ENCODE assay signal across 24 cellular contexts in the genomic region with DNA sequence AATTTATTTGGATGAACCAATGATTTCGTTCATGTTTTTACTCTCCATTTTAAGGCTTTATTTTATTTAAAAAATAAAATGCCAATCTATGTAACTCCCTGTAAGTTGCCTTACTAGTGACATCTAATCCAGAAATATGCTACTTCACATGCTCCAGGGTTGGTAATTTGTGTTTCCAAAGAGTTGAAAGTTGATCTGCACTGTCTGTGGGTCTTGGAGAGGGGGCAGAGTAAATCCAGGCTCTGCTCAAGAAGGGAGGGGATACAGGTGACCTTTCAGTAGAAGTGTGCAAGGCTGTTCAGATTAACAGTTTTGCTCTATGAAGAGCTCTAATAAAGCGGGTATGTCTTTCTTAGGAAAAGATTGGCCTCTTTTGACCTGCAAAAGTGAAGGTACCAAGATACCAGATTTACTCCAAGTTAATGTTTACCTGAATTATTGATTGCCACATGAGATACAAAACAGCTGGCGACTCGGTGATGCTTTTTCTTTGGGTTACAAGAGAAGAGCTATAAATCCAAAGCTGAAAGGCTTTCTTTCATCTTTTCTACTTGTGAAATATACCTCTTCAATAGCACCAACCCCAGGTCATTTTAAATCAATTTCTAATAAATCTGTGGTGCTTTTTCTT.
DNase-seq lines count a peak whose midpoint lies in the region; ATAC-seq, FAIRE-seq and TF ChIP-seq lines count a peak whose summit lies in the region.
"Had no signal": no experiment of that assay in that cellular context is flagged by ENCODE, and none has a peak within 500 bp of the region (broad histone marks: within the 10 kb centered on the region; RNA-seq: fewer than 3 reads in every experiment).

No MANE protein-coding gene starts in this region.

- no peaks in the 10 kb centered on the region for H3K27me3 Mint-ChIP-seq in GM23338 (ENCODE audit: insufficient read depth, low read depth, poor library complexity)
- H3K27me3 Mint-ChIP-seq: B cell had no signal

- 0 out of 2 replicates have a peak overlapping the region, but pooled peaks have one; percentile 11 for H3K27ac Mint-ChIP-seq in GM23338
- H3K27ac Mint-ChIP-seq: B cell; CD8-positive, alpha-beta T cell had no signal

- no peaks in the 10 kb centered on the region for H3F3A ChIP-seq in GM23338 (replicated peaks; ENCODE audit: low read depth)

- intact Hi-C loops in pancreas (cut with DNase I), result no loop called here

- H3K27ac ChIP-seq in GM23338 (ENCODE audit: low read depth) (no peak overlapping the region), pancreas (peak overlapping the region in 2 of 4 donors; percentile 53 to 55)
- H3K27ac ChIP-seq: C4-2B, RWPE1 had no signal

- H3K4me2 ChIP-seq in GM23338, result no peak overlapping the region

- TF ChIP-seq CTCF in GM23338 (conservative IDR thresholded peaks at IDR 0.05; ENCODE audit: low read depth in 2 of 2) (no peak), pancreas (IDR thresholded peaks at IDR 0.05) (no peak)

- no peaks in the 10 kb centered on the region for H3K9me2 ChIP-seq in GM23338 (ENCODE audit: insufficient read depth)

- no peaks in the 10 kb centered on the region for H3K36me3 ChIP-seq in GM23338 (ENCODE audit: insufficient read depth)
- no peaks in the 10 kb centered on the region for H3K36me3 ChIP-seq in pancreas
- H3K36me3 ChIP-seq: MG63 had no signal

- ATAC-seq in GM23338 (no peak), left lobe of liver (peak; percentile 75), pancreas (peak; percentile 85 to 92 (median 86)), HG02571 (IDR thresholded peaks at IDR 0.05; ENCODE audit: unreplicated experiment) (no peak)
- ATAC-seq: CD8-positive, alpha-beta T cell; Panc1 had no signal

- no peaks in the 10 kb centered on the region for H3K4me1 Mint-ChIP-seq in GM23338
- H3K4me1 Mint-ChIP-seq: B cell had no signal

- no peak overlapping the region for H3K4me3 ChIP-seq in GM23338
- H3K4me3 ChIP-seq in pancreas, result no peak overlapping the region
- H3K4me3 ChIP-seq: MG63 had no signal

- no peaks in the 10 kb centered on the region; the same call in 1 of the 2 replicates for H4K20me1 ChIP-seq in GM23338 (replicated peaks; ENCODE audit: insufficient read depth)

- H2AFZ ChIP-seq in GM23338, result no peak overlapping the region

- no peak overlapping the region for H3K4me3 Mint-ChIP-seq in GM23338
- H3K4me3 Mint-ChIP-seq: B cell; CD8-positive, alpha-beta T cell had no signal

- no peaks in the 10 kb centered on the region for H3K36me3 Mint-ChIP-seq in GM23338 (ENCODE audit: low read depth)
- H3K36me3 Mint-ChIP-seq: CD8-positive, alpha-beta T cell had no signal

- H3K9me3 ChIP-seq in pancreas, result no peaks in the 10 kb centered on the region
- H3K9me3 ChIP-seq: MG63 had no signal

- H3K4me1 ChIP-seq in GM23338 (ENCODE audit: insufficient read depth) (no peaks in the 10 kb centered on the region), pancreas (peaks cover 21 to 22% (median 22%) of the 10 kb centered on the region in 3 donors)

- WGBS in pancreas, 2 donors, result 21 to 23% methylated on average over 4 of the region's 4 CpGs

- DNase-seq in GM23338 (ENCODE audit: low spot score), result no peak
- peak; percentile 19 for DNase-seq in HuH-7 (ENCODE audit: low spot score)
- no peak for DNase-seq in left lobe of liver (ENCODE audit: low spot score)
- peak in 2 of 6 donors; percentile 28 to 49 for DNase-seq in pancreas
- DNase-seq in OCI-M1 (lab: John Stamatoyannopoulos, UW), result no peak
- no peak for DNase-seq in activated CD8-positive, alpha-beta memory T cell treated with anti-CD3 and anti-CD28 coated beads for 24 hours
- DNase-seq in GM03348 (ENCODE audit: low spot score), result no peak
- DNase-seq: CD8-positive, alpha-beta T cell; DMS 273 treated with DMSO at 0.1 percent for 48 hours; DND-41; IMR-90; KG1; MG63; NCI-H2081; NCI-H2227 treated with DMSO at 0.1 percent for 48 hours; NCI-H526 treated with DMSO at 0.1 percent for 48 hours; SHP77 had no signal

- no peaks in the 10 kb centered on the region for H3K9me3 Mint-ChIP-seq in GM23338

- FAIRE-seq in pancreas (lab: Jason Lieb, UNC), result no peak
- FAIRE-seq: GM19239, HTR-8/SVneo had no signal

- no peaks in the 10 kb centered on the region for H3K79me2 ChIP-seq in GM23338 (replicated peaks; ENCODE audit: insufficient read depth)

- H3K27me3 ChIP-seq in GM23338 (ENCODE audit: insufficient read depth) (no peaks in the 10 kb centered on the region), pancreas (no peaks in the 10 kb centered on the region)
- H3K27me3 ChIP-seq: MG63 had no signal

TF ChIP-seq in GM23338, 12 proteins besides CTCF, POLR2A, EP300 and RAD21 (continues in another document):
- no peak for TF ChIP-seq EZH2 (IDR thresholded peaks at IDR 0.05; ENCODE audit: low read depth, unreplicated experiment)
- TF ChIP-seq, protein P1, sequence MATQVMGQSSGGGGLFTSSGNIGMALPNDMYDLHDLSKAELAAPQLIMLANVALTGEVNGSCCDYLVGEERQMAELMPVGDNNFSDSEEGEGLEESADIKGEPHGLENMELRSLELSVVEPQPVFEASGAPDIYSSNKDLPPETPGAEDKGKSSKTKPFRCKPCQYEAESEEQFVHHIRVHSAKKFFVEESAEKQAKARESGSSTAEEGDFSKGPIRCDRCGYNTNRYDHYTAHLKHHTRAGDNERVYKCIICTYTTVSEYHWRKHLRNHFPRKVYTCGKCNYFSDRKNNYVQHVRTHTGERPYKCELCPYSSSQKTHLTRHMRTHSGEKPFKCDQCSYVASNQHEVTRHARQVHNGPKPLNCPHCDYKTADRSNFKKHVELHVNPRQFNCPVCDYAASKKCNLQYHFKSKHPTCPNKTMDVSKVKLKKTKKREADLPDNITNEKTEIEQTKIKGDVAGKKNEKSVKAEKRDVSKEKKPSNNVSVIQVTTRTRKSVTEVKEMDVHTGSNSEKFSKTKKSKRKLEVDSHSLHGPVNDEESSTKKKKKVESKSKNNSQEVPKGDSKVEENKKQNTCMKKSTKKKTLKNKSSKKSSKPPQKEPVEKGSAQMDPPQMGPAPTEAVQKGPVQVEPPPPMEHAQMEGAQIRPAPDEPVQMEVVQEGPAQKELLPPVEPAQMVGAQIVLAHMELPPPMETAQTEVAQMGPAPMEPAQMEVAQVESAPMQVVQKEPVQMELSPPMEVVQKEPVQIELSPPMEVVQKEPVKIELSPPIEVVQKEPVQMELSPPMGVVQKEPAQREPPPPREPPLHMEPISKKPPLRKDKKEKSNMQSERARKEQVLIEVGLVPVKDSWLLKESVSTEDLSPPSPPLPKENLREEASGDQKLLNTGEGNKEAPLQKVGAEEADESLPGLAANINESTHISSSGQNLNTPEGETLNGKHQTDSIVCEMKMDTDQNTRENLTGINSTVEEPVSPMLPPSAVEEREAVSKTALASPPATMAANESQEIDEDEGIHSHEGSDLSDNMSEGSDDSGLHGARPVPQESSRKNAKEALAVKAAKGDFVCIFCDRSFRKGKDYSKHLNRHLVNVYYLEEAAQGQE (IDR thresholded peaks at IDR 0.05; ENCODE audit: unreplicated experiment), result no peak

Comparison
In these comparisons a context has a peak if more than half of its experiments do, and no peak if none do; other contexts are left out.
1. ATAC-seq: peak in left lobe of liver (single experiment) and pancreas (4 of 4); none in GM23338 (single experiment) and HG02571 (single experiment).